In genomic region chr4:174135530-174135929, GRCh38 we compare ENCODE assay signal across 12 cellular contexts.
DNase-seq lines count a peak whose midpoint lies in the region; ATAC-seq and TF ChIP-seq lines count a peak whose summit lies in the region.
"Had no signal": no experiment of that assay in that cellular context is flagged by ENCODE, and none has a peak within 500 bp of the region (broad histone marks: within the 10 kb centered on the region; RNA-seq: fewer than 3 reads in every experiment).

No MANE protein-coding gene starts in this region.

- no peaks in the 10 kb centered on the region for H3F3A ChIP-seq in SK-N-SH (replicated peaks; ENCODE audit: insufficient read depth)

- peak overlapping the region; percentile 56 to 100; a peak in 3 of 4 replicates for H3K27ac ChIP-seq in SK-N-SH (ENCODE audit: low read depth in 2 of 2, low read length in 1 of 2)
- H3K27ac ChIP-seq in lower lobe of right lung, result no peak overlapping the region
- H3K27ac ChIP-seq in tibial artery, result no peak overlapping the region
- H3K27ac ChIP-seq: foreskin keratinocyte, right lobe of liver had no signal

- CTCF ChIA-PET in SK-N-SH (lab: Yijun Ruan, JAX), result interaction anchor here (0.6 to 3.1 kb wide), 17 partner anchors 10 to 183 kb away, joined by 3 to 22 read pairs (median 4); no protein-coding TSS in a partner anchor

- TF ChIP-seq CTCF in SK-N-SH (IDR thresholded peaks at IDR 0.05) (no peak), lower lobe of right lung (IDR thresholded peaks at IDR 0.05) (no peak), tibial artery (IDR thresholded peaks at IDR 0.05) (no peak)

- no peaks in the 10 kb centered on the region for H3K36me3 ChIP-seq in SK-N-SH (replicated peaks in 1 of 2; ENCODE audit: control insufficient read depth in 1 of 2, insufficient read depth in 2 of 2, low read length in 1 of 2)
- H3K36me3 ChIP-seq in lower lobe of right lung, result no peaks in the 10 kb centered on the region
- no peaks in the 10 kb centered on the region for H3K36me3 ChIP-seq in tibial artery
- H3K36me3 ChIP-seq: right lobe of liver had no signal

- TF ChIP-seq RAD21 in SK-N-SH (IDR thresholded peaks at IDR 0.05; ENCODE audit: low read length), result no peak

- POLR2A ChIA-PET in SK-N-SH (lab: Yijun Ruan, JAX), result interaction anchor here (0.8 to 4.1 kb wide), 31 partner anchors 8 to 801 kb away, joined by 3 to 27 read pairs (median 6); partner anchors contain the start of genes HAND2 and HMGB2

- peak overlapping the region; percentile 71 for H3K4me2 ChIP-seq in SK-N-SH

- H3K27me3 ChIP-seq in SK-N-SH (ENCODE audit: insufficient read depth), result no peaks in the 10 kb centered on the region
- no peaks in the 10 kb centered on the region for H3K27me3 ChIP-seq in lower lobe of right lung (ENCODE audit: low read depth)
- H3K27me3 ChIP-seq in tibial artery, result no peaks in the 10 kb centered on the region
- H3K27me3 ChIP-seq: right lobe of liver had no signal

- ATAC-seq in HG02588 (IDR thresholded peaks at IDR 0.05; ENCODE audit: unreplicated experiment) (peak; percentile 50), lower lobe of right lung (no peak), left lobe of liver (no peak), HG02885 (IDR thresholded peaks at IDR 0.05; ENCODE audit: poor library complexity, unreplicated experiment) (no peak)
- ATAC-seq: right lobe of liver had no signal

- DNase-seq in SK-N-SH (no peak), lower lobe of right lung (no peak), tibial artery (no peak), retina (no peak), left lobe of liver (ENCODE audit: low spot score) (no peak)
- DNase-seq: activated CD4-positive, alpha-beta T cell treated with anti-CD3 and anti-CD28 coated beads for 48 hours; activated effector memory CD4-positive, alpha-beta T cell treated with anti-CD3 and anti-CD28 coated beads, Interleukin-2, amount 50 U/mL, for 16 hours; cerebellar nuclear complex; foreskin keratinocyte; right lobe of liver had no signal

- H3K4me3 ChIP-seq in SK-N-SH (ENCODE audit: low read depth in 2 of 2, low read length in 1 of 2) (peak overlapping the region; percentile 42 to 55), lower lobe of right lung (peak overlapping the region; percentile 12), tibial artery (peak overlapping the region; percentile 19 to 32)
- H3K4me3 ChIP-seq: right lobe of liver had no signal

- TF ChIP-seq EP300 in SK-N-SH (IDR thresholded peaks at IDR 0.05; ENCODE audit: borderline replicate concordance in 1 of 2, low read depth in 1 of 2, low read length in 1 of 2), result no peak

- H3K9ac ChIP-seq in SK-N-SH, result peak overlapping the region; percentile 17; the same call in 1 of the 2 replicates

- whole genome bisulfite sequencing in SK-N-SH (ENCODE audit: low lambda C conversion rate), result 4% methylated on average over 1 of the region's 1 CpG

- intact Hi-C loops in lower lobe of right lung (cut with DNase I) (no loop called here), tibial artery (cut with DNase I; ENCODE audit: low total_unique reads) (no loop called here)

- peak overlapping the region; percentile 94; the same call in 1 of the 2 replicates for H2AFZ ChIP-seq in SK-N-SH (ENCODE audit: low read depth)

- H3K9me2 ChIP-seq in SK-N-SH, result no peaks in the 10 kb centered on the region

- H3K79me2 ChIP-seq in SK-N-SH (ENCODE audit: insufficient read depth), result no peaks in the 10 kb centered on the region

- H4K20me1 ChIP-seq in SK-N-SH (ENCODE audit: insufficient read depth), result no peaks in the 10 kb centered on the region

- no peaks in the 10 kb centered on the region for H3K9me3 ChIP-seq in SK-N-SH
- H3K9me3 ChIP-seq in lower lobe of right lung, result no peaks in the 10 kb centered on the region
- no peaks in the 10 kb centered on the region for H3K9me3 ChIP-seq in tibial artery
- H3K9me3 ChIP-seq: right lobe of liver had no signal

- H3K4me1 ChIP-seq in SK-N-SH (ENCODE audit: control insufficient read depth in 1 of 2, insufficient read depth in 2 of 2, low read depth in 1 of 2, low read length in 1 of 2), result peaks cover 10 to 38% of the 10 kb centered on the region in 2 experiments; a peak in 3 of 4 replicates
- H3K4me1 ChIP-seq in lower lobe of right lung, result no peaks in the 10 kb centered on the region
- peaks cover 0 to 5% (median 2%) of the 10 kb centered on the region in 4 donors for H3K4me1 ChIP-seq in tibial artery
- H3K4me1 ChIP-seq: foreskin keratinocyte, right lobe of liver had no signal

TF ChIP-seq in SK-N-SH, 30 proteins besides CTCF, POLR2A, EP300 and RAD21 (continues in another document):
- no peak for TF ChIP-seq IRF3 (IDR thresholded peaks at IDR 0.05; ENCODE audit: low read depth, low read length)
- no peak for TF ChIP-seq TCF12 (IDR thresholded peaks at IDR 0.05)
- no peak for TF ChIP-seq POLR2AphosphoS5 (IDR thresholded peaks at IDR 0.05; ENCODE audit: low read depth, low read length)
- TF ChIP-seq, protein P1, sequence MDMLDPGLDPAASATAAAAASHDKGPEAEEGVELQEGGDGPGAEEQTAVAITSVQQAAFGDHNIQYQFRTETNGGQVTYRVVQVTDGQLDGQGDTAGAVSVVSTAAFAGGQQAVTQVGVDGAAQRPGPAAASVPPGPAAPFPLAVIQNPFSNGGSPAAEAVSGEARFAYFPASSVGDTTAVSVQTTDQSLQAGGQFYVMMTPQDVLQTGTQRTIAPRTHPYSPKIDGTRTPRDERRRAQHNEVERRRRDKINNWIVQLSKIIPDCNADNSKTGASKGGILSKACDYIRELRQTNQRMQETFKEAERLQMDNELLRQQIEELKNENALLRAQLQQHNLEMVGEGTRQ (IDR thresholded peaks at IDR 0.05; ENCODE audit: borderline replicate concordance, low read depth, low read length), result no peak
- no peak for TF ChIP-seq RXRA (IDR thresholded peaks at IDR 0.05; ENCODE audit: borderline replicate concordance, low read depth)
- TF ChIP-seq NFIC (IDR thresholded peaks at IDR 0.05; ENCODE audit: borderline replicate concordance), result no peak
- TF ChIP-seq, protein P2, sequence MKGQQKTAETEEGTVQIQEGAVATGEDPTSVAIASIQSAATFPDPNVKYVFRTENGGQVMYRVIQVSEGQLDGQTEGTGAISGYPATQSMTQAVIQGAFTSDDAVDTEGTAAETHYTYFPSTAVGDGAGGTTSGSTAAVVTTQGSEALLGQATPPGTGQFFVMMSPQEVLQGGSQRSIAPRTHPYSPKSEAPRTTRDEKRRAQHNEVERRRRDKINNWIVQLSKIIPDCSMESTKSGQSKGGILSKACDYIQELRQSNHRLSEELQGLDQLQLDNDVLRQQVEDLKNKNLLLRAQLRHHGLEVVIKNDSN (IDR thresholded peaks at IDR 0.05; ENCODE audit: borderline replicate concordance, low read depth), result no peak
- TF ChIP-seq ZBTB33 (IDR thresholded peaks at IDR 0.05; ENCODE audit: borderline replicate concordance, low read depth), result no peak
- no peak for TF ChIP-seq RCOR1 (IDR thresholded peaks at IDR 0.05; ENCODE audit: low read length)
- TF ChIP-seq REST (IDR thresholded peaks at IDR 0.05; ENCODE audit: low read depth, low read length), result no peak
- no peak for TF ChIP-seq NRF1 (IDR thresholded peaks at IDR 0.05; ENCODE audit: low read depth, low read length)
- no peak for TF ChIP-seq TEAD4 (IDR thresholded peaks at IDR 0.05; ENCODE audit: borderline replicate concordance, insufficient read depth)
- no peak for TF ChIP-seq RFX5 (IDR thresholded peaks at IDR 0.05; ENCODE audit: low read length)

Comparison
In these comparisons a context has a peak if more than half of its experiments do, and no peak if none do; other contexts are left out.
1. H3K27ac ChIP-seq: peak in SK-N-SH (2 of 2); none in lower lobe of right lung (single experiment) and tibial artery (0 of 2).
2. Peak in every context shown above with its lines, with median percentiles within 50 percentile points of each other: H3K4me3 ChIP-seq.